1 cellular context compared by ENCODE assay signal in the genomic region with DNA sequence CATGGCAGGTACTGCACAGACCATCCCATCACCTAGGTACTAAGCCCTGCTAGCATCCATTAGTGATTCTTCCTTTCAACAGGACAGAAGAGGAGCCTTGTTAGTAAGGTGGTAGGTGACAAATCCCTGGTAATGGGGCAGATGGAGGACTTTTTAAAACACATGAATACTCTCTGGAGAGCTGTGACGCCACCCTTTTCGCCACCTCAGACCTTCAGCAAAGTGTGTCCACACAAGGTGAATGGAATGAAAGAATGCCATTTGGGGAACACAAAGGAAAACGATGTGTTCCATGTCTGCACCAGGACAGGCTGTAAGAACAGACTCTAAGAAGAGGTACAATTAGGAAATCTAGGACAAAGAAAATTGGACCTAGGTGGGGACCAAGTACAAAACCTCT.
TF ChIP-seq lines count a peak whose summit lies in the region.

No MANE protein-coding gene starts in this region.

TF ChIP-seq in IMR-90, 13 proteins besides CTCF, POLR2A, EP300 and RAD21:
- TF ChIP-seq MAFK (IDR thresholded peaks at IDR 0.05; ENCODE audit: low read depth, low read length): no peak
- no peak for TF ChIP-seq MXI1 (IDR thresholded peaks at IDR 0.05; ENCODE audit: borderline replicate concordance, low read depth, low read length)
- TF ChIP-seq FOS (IDR thresholded peaks at IDR 0.05; ENCODE audit: low read depth, low read length): no peak
- no peak for TF ChIP-seq CEBPB (IDR thresholded peaks at IDR 0.05; ENCODE audit: low read depth, low read length)
- TF ChIP-seq, protein P1, sequence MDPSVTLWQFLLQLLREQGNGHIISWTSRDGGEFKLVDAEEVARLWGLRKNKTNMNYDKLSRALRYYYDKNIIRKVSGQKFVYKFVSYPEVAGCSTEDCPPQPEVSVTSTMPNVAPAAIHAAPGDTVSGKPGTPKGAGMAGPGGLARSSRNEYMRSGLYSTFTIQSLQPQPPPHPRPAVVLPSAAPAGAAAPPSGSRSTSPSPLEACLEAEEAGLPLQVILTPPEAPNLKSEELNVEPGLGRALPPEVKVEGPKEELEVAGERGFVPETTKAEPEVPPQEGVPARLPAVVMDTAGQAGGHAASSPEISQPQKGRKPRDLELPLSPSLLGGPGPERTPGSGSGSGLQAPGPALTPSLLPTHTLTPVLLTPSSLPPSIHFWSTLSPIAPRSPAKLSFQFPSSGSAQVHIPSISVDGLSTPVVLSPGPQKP (IDR thresholded peaks at IDR 0.05; ENCODE audit: borderline replicate concordance, low read depth, low read length): no peak
- TF ChIP-seq, protein P2, sequence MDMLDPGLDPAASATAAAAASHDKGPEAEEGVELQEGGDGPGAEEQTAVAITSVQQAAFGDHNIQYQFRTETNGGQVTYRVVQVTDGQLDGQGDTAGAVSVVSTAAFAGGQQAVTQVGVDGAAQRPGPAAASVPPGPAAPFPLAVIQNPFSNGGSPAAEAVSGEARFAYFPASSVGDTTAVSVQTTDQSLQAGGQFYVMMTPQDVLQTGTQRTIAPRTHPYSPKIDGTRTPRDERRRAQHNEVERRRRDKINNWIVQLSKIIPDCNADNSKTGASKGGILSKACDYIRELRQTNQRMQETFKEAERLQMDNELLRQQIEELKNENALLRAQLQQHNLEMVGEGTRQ (IDR thresholded peaks at IDR 0.05; ENCODE audit: low read depth, low read length): no peak
